Comparison of ENCODE assay signal across 11 cellular contexts in the genomic region with DNA sequence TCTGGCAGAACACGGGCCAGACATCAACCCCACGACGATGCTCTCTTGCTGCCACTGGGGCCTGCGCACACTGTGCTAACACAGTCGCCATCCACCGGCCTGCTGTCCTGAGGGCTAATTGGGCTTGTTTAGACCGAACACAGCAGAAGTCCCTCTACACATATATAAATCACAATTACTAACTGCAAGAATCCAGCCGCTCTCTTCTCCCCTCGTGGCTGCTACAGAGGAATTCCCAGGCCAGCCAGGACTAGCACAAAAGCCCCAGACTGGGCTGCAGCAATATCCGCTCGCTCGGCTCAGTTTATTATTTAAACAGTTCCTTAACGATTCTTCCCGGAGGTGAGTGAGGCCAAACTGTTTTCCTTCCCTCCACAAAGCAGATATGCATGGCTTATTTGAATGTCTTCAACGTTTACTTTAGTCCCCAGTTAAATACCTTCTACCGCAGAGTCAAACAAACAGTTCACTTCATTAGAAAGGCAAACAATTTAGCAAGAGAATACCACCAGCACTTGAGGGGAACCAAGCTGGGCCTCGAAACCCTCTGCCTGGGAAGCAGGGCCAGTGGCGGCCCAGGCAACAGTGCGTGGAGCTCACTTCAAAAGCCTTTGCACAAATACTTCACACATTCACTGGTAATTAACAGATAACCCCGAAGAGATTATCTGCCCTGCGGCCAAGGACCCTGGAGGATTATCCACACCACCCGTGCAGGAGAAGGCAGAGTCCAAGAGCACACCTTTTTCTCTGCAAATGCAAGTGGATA.
A peak's percentile ranks its signal among the peaks of the same experiment; 100 is the strongest.
DNase-seq lines count a peak whose midpoint lies in the region; ATAC-seq, FAIRE-seq and TF ChIP-seq lines count a peak whose summit lies in the region.
"Had no signal": no experiment of that assay in that cellular context is flagged by ENCODE, and none has a peak within 500 bp of the region (broad histone marks: within the 10 kb centered on the region; RNA-seq: fewer than 3 reads in every experiment).

No MANE protein-coding gene starts in this region.

- H3K79me2 ChIP-seq in astrocyte (ENCODE audit: insufficient read depth, low read length), result peaks cover 5% of the 10 kb centered on the region

- no peak for FAIRE-seq in astrocyte (lab: Jason Lieb, UNC)

- peaks cover 29% of the 10 kb centered on the region for H3K4me1 Mint-ChIP-seq in astrocyte (ENCODE audit: low read depth, unreplicated experiment)
- no peaks in the 10 kb centered on the region for H3K4me1 Mint-ChIP-seq in activated T-helper 1 cell treated with anti-CD3 and anti-CD28 coated beads, Interleukin-12 subunit alpha, Interleukin-12 subunit beta, Interleukin-2, Interleukin-4 antibody, amounts not matched to agents 30 ng/mL and 10 ng/mL and 1 ng/mL, durations not matched to agents 14 hours and 24 hours and 36 hours (ENCODE audit: low read depth)
- H3K4me1 Mint-ChIP-seq: CD4-positive, alpha-beta memory T cell had no signal

- CTCF ChIA-PET in HEK293 (lab: Yijun Ruan, JAX), result no interaction called here

- DNase-seq in astrocyte (ENCODE audit: low read depth) (no peak), iris pigment epithelial cell (ENCODE audit: low read depth) (peak; percentile 57), sciatic nerve (ENCODE audit: low spot score) (no peak)
- no peak for DNase-seq in activated T-helper 1 cell treated with anti-CD3 and anti-CD28 coated beads, Interleukin-12 subunit alpha, Interleukin-12 subunit beta, Interleukin-2, Interleukin-4 antibody, amounts not matched to agents 30 ng/mL and 10 ng/mL and 1 ng/mL, durations not matched to agents 14 hours and 24 hours and 36 hours (ENCODE audit: low spot score)
- DNase-seq: activated CD4-positive, alpha-beta T cell treated with anti-CD3 and anti-CD28 coated beads for 4 hours; activated naive CD4-positive, alpha-beta T cell treated with anti-CD3 and anti-CD28 coated beads for 36 hours; CD4-positive, alpha-beta memory T cell had no signal

- H3K27ac Mint-ChIP-seq in astrocyte (ENCODE audit: unreplicated experiment), result peak overlapping the region; percentile 42
- no peak overlapping the region for H3K27ac Mint-ChIP-seq in activated T-helper 1 cell treated with anti-CD3 and anti-CD28 coated beads, Interleukin-12 subunit alpha, Interleukin-12 subunit beta, Interleukin-2, Interleukin-4 antibody, amounts not matched to agents 30 ng/mL and 10 ng/mL and 1 ng/mL, durations not matched to agents 14 hours and 24 hours and 36 hours
- H3K27ac Mint-ChIP-seq: activated naive CD4-positive, alpha-beta T cell treated with anti-CD3 and anti-CD28 coated beads for 36 hours; CD4-positive, alpha-beta memory T cell had no signal

- ATAC-seq in sciatic nerve (peak; percentile 14), HG03439 (IDR thresholded peaks at IDR 0.05; ENCODE audit: unreplicated experiment) (no peak), HG02588 (IDR thresholded peaks at IDR 0.05; ENCODE audit: unreplicated experiment) (no peak), HG02973 (IDR thresholded peaks at IDR 0.05; ENCODE audit: unreplicated experiment) (no peak)

- H3K9me3 ChIP-seq in HEK293 (ENCODE audit: control insufficient read depth, insufficient read depth, low read depth, low read length) (no peaks in the 10 kb centered on the region), astrocyte (ENCODE audit: insufficient read depth, low read depth, low read length) (no peaks in the 10 kb centered on the region)

- no peaks in the 10 kb centered on the region for H3K27me3 Mint-ChIP-seq in astrocyte (ENCODE audit: low read depth, unreplicated experiment)
- peaks cover 2% of the 10 kb centered on the region for H3K27me3 Mint-ChIP-seq in activated T-helper 1 cell treated with anti-CD3 and anti-CD28 coated beads, Interleukin-12 subunit alpha, Interleukin-12 subunit beta, Interleukin-2, Interleukin-4 antibody, amounts not matched to agents 30 ng/mL and 10 ng/mL and 1 ng/mL, durations not matched to agents 14 hours and 24 hours and 36 hours (ENCODE audit: insufficient read depth)

- H3K4me1 ChIP-seq in HEK293 (ENCODE audit: control insufficient read depth, insufficient read depth, low read length) (peaks cover 26% of the 10 kb centered on the region), astrocyte (ENCODE audit: insufficient read depth, low read length) (peaks cover 12% of the 10 kb centered on the region)

- H3K9me3 Mint-ChIP-seq in astrocyte (ENCODE audit: unreplicated experiment), result no peaks in the 10 kb centered on the region
- H3K9me3 Mint-ChIP-seq in activated T-helper 1 cell treated with anti-CD3 and anti-CD28 coated beads, Interleukin-12 subunit alpha, Interleukin-12 subunit beta, Interleukin-2, Interleukin-4 antibody, amounts not matched to agents 30 ng/mL and 10 ng/mL and 1 ng/mL, durations not matched to agents 14 hours and 24 hours and 36 hours, result no peaks in the 10 kb centered on the region
- H3K9me3 Mint-ChIP-seq: activated naive CD4-positive, alpha-beta T cell treated with anti-CD3 and anti-CD28 coated beads for 36 hours had no signal

- H3K9ac ChIP-seq in astrocyte (ENCODE audit: low read length), result no peak overlapping the region

- peak overlapping the region; percentile 76 for H3K27ac ChIP-seq in HEK293 (ENCODE audit: extremely low read depth, low read depth, low read length)
- H3K27ac ChIP-seq in astrocyte (ENCODE audit: low read depth, low read length), result no peak overlapping the region

- H3K36me3 ChIP-seq in HEK293 (ENCODE audit: control insufficient read depth in 2 of 2, insufficient read depth in 1 of 2, low read length in 2 of 2) (peaks cover 0 to 2% of the 10 kb centered on the region in 2 experiments; a peak in 1 of 3 replicates), astrocyte (ENCODE audit: insufficient read depth, low read length) (no peaks in the 10 kb centered on the region)

- peaks cover 59% of the 10 kb centered on the region for H4K20me1 ChIP-seq in astrocyte (ENCODE audit: insufficient read depth, low read length)

- peaks cover 9% of the 10 kb centered on the region for H3K36me3 Mint-ChIP-seq in astrocyte (ENCODE audit: low read depth, unreplicated experiment)
- H3K36me3 Mint-ChIP-seq in activated T-helper 1 cell treated with anti-CD3 and anti-CD28 coated beads, Interleukin-12 subunit alpha, Interleukin-12 subunit beta, Interleukin-2, Interleukin-4 antibody, amounts not matched to agents 30 ng/mL and 10 ng/mL and 1 ng/mL, durations not matched to agents 14 hours and 24 hours and 36 hours (ENCODE audit: low read depth), result no peaks in the 10 kb centered on the region
- H3K36me3 Mint-ChIP-seq: CD4-positive, alpha-beta memory T cell had no signal

- no peak overlapping the region for H3K4me3 Mint-ChIP-seq in astrocyte (ENCODE audit: unreplicated experiment)
- H3K4me3 Mint-ChIP-seq in activated T-helper 1 cell treated with anti-CD3 and anti-CD28 coated beads, Interleukin-12 subunit alpha, Interleukin-12 subunit beta, Interleukin-2, Interleukin-4 antibody, amounts not matched to agents 30 ng/mL and 10 ng/mL and 1 ng/mL, durations not matched to agents 14 hours and 24 hours and 36 hours, result no peak overlapping the region
- H3K4me3 Mint-ChIP-seq: activated naive CD4-positive, alpha-beta T cell treated with anti-CD3 and anti-CD28 coated beads for 36 hours; CD4-positive, alpha-beta memory T cell had no signal

- no peak overlapping the region for H3K4me3 ChIP-seq in HEK293 (ENCODE audit: low read depth, low read length)
- H3K4me3 ChIP-seq in astrocyte (ENCODE audit: insufficient read depth, low read depth, low read length), result no peak overlapping the region

- intact Hi-C loops in sciatic nerve (cut with DNase I), result no loop called here
- intact Hi-C loops in activated T-helper 1 cell treated with anti-CD3 and anti-CD28 coated beads, Interleukin-12 subunit alpha, Interleukin-12 subunit beta, Interleukin-2, Interleukin-4 antibody, amounts not matched to agents 30 ng/mL and 10 ng/mL and 1 ng/mL, durations not matched to agents 14 hours and 24 hours and 36 hours (cut with micrococcal nuclease), result no loop called here

- H3K4me2 ChIP-seq in astrocyte (ENCODE audit: low read length), result peak overlapping the region; percentile 44

- H2AFZ ChIP-seq in astrocyte (ENCODE audit: low read depth, low read length), result peak overlapping the region; percentile 16

- TF ChIP-seq CTCF in HEK293 (tag by site-specific recombination; IDR thresholded peaks at IDR 0.05), result no peak
- TF ChIP-seq CTCF in astrocyte (IDR thresholded peaks at IDR 0.05; ENCODE audit: insufficient read depth, low read depth, low read length), result no peak

- POLR2A ChIA-PET in HEK293 (lab: Yijun Ruan, JAX), result no interaction called here

- H3K27me3 ChIP-seq in astrocyte (ENCODE audit: insufficient read depth, low read length), result no peaks in the 10 kb centered on the region

TF ChIP-seq in HEK293, 187 proteins besides CTCF, POLR2A, EP300 and RAD21 (continues in another document):
- no peak for TF ChIP-seq ZNF623 (tag by site-specific recombination; IDR thresholded peaks at IDR 0.05)
- TF ChIP-seq, protein P1, sequence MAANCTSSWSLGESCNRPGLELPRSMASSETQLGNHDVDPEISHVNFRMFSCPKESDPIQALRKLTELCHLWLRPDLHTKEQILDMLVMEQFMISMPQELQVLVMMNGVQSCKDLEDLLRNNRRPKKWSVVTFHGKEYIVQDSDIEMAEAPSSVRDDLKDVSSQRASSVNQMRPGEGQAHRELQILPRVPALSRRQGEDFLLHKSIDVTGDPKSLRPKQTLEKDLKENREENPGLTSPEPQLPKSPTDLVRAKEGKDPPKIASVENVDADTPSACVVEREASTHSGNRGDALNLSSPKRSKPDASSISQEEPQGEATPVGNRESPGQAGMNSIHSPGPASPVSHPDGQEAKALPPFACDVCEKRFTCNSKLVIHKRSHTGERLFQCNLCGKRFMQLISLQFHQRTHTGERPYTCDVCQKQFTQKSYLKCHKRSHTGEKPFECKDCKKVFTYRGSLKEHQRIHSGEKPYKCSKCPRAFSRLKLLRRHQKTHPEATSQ (tag by site-specific recombination; IDR thresholded peaks at IDR 0.05), result 0 out of 2 replicates have a peak, but pooled peaks have one; percentile 16
- no peak for TF ChIP-seq ZNF404 (tag by site-specific recombination; IDR thresholded peaks at IDR 0.05)
- peak; percentile 78; the same call in 1 of the 2 replicates for TF ChIP-seq OVOL3 (tag by site-specific recombination; IDR thresholded peaks at IDR 0.05)
- TF ChIP-seq, protein P2, sequence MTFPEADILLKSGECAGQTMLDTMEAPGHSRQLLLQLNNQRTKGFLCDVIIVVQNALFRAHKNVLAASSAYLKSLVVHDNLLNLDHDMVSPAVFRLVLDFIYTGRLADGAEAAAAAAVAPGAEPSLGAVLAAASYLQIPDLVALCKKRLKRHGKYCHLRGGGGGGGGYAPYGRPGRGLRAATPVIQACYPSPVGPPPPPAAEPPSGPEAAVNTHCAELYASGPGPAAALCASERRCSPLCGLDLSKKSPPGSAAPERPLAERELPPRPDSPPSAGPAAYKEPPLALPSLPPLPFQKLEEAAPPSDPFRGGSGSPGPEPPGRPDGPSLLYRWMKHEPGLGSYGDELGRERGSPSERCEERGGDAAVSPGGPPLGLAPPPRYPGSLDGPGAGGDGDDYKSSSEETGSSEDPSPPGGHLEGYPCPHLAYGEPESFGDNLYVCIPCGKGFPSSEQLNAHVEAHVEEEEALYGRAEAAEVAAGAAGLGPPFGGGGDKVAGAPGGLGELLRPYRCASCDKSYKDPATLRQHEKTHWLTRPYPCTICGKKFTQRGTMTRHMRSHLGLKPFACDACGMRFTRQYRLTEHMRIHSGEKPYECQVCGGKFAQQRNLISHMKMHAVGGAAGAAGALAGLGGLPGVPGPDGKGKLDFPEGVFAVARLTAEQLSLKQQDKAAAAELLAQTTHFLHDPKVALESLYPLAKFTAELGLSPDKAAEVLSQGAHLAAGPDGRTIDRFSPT (tag by site-specific recombination; IDR thresholded peaks at IDR 0.05), result no peak
